In genomic region chr7:42914726-42915045, GRCh38 we compare ENCODE assay signal across 11 cellular contexts. TPM values are rescaled to one million over a fixed set of nuclear protein-coding genes. Genes with fewer than 3 reads are reported as not detected.
A peak's percentile ranks its signal among the peaks of the same experiment; 100 is the strongest.
DNase-seq lines count a peak whose midpoint lies in the region; ATAC-seq and TF ChIP-seq lines count a peak whose summit lies in the region.
"Had no signal": no experiment of that assay in that cellular context is flagged by ENCODE, and none has a peak within 500 bp of the region (broad histone marks: within the 10 kb centered on the region; RNA-seq: fewer than 3 reads in every experiment).

No MANE protein-coding gene starts in this region.

- TF ChIP-seq EP300 in esophagus muscularis mucosa (IDR thresholded peaks at IDR 0.05): no peak

- H3K4me3 ChIP-seq in Karpas-422 (ENCODE audit: low read length) (no peak overlapping the region), esophagus muscularis mucosa (no peak overlapping the region), skeletal muscle tissue (ENCODE audit: low read length in 3 of 3) (no peak overlapping the region), gastrocnemius medialis (no peak overlapping the region)
- H3K4me3 ChIP-seq: suprapubic skin had no signal

- no peak for ATAC-seq in gastrocnemius medialis

- no peak for TF ChIP-seq CTCF in esophagus muscularis mucosa (IDR thresholded peaks at IDR 0.05)
- TF ChIP-seq CTCF in gastrocnemius medialis (IDR thresholded peaks at IDR 0.05 in 4 of 5, conservative IDR thresholded peaks at IDR 0.05 in 1 of 5): no peak

- peaks cover 62% of the 10 kb centered on the region for H3K4me1 Mint-ChIP-seq in activated T-helper 1 cell treated with anti-CD3 and anti-CD28 coated beads, Interleukin-12 subunit alpha, Interleukin-12 subunit beta, Interleukin-2, Interleukin-4 antibody, amounts not matched to agents 30 ng/mL and 10 ng/mL and 1 ng/mL, durations not matched to agents 14 hours and 24 hours and 36 hours (ENCODE audit: low read depth)

- no peaks in the 10 kb centered on the region for H3K9me3 ChIP-seq in Karpas-422 (ENCODE audit: low read length)
- no peaks in the 10 kb centered on the region for H3K9me3 ChIP-seq in esophagus muscularis mucosa
- H3K9me3 ChIP-seq in skeletal muscle tissue (ENCODE audit: control insufficient read depth in 3 of 3, low read length in 3 of 3): no peaks in the 10 kb centered on the region
- H3K9me3 ChIP-seq in gastrocnemius medialis: no peaks in the 10 kb centered on the region
- H3K9me3 ChIP-seq: suprapubic skin had no signal

- no peak overlapping the region for H3K9ac ChIP-seq in Karpas-422 (ENCODE audit: low read length)
- H3K9ac ChIP-seq in skeletal muscle tissue (ENCODE audit: low read depth in 1 of 3, low read length in 3 of 3): no peak overlapping the region

- H2AFZ ChIP-seq in Karpas-422 (ENCODE audit: low read length): no peak overlapping the region

- peak overlapping the region; percentile 50 for H3K27ac Mint-ChIP-seq in activated T-helper 1 cell treated with anti-CD3 and anti-CD28 coated beads, Interleukin-12 subunit alpha, Interleukin-12 subunit beta, Interleukin-2, Interleukin-4 antibody, amounts not matched to agents 30 ng/mL and 10 ng/mL and 1 ng/mL, durations not matched to agents 14 hours and 24 hours and 36 hours

- peak overlapping the region; percentile 81 for H3K27ac ChIP-seq in Karpas-422 (ENCODE audit: low read length)
- H3K27ac ChIP-seq in esophagus muscularis mucosa (replicated peaks in 1 of 4): peak overlapping the region in 3 of 4 donors; percentile 32 to 46 (median 41)
- H3K27ac ChIP-seq in skeletal muscle tissue (ENCODE audit: low read depth, low read length): peak overlapping the region; percentile 26
- H3K27ac ChIP-seq in gastrocnemius medialis: no peak overlapping the region
- H3K27ac ChIP-seq: suprapubic skin had no signal

- peaks cover 42% of the 10 kb centered on the region for H3K36me3 Mint-ChIP-seq in activated T-helper 1 cell treated with anti-CD3 and anti-CD28 coated beads, Interleukin-12 subunit alpha, Interleukin-12 subunit beta, Interleukin-2, Interleukin-4 antibody, amounts not matched to agents 30 ng/mL and 10 ng/mL and 1 ng/mL, durations not matched to agents 14 hours and 24 hours and 36 hours (ENCODE audit: low read depth)

- H3K9me2 ChIP-seq in Karpas-422 (replicated peaks; ENCODE audit: insufficient read depth, low read length): no peaks in the 10 kb centered on the region

- in situ Hi-C loops in gastrocnemius medialis (cut with MboI; ENCODE audit: low sequenced_read_pairs in 4 of 4): no loop called here

- H4K20me1 ChIP-seq in Karpas-422 (ENCODE audit: insufficient read depth, low read depth, low read length): no peaks in the 10 kb centered on the region; the same call in 1 of the 2 replicates

- no peaks in the 10 kb centered on the region for H3K9me3 Mint-ChIP-seq in activated T-helper 1 cell treated with anti-CD3 and anti-CD28 coated beads, Interleukin-12 subunit alpha, Interleukin-12 subunit beta, Interleukin-2, Interleukin-4 antibody, amounts not matched to agents 30 ng/mL and 10 ng/mL and 1 ng/mL, durations not matched to agents 14 hours and 24 hours and 36 hours
- H3K9me3 Mint-ChIP-seq: brain had no signal

- H3K4me3 Mint-ChIP-seq in activated T-helper 1 cell treated with anti-CD3 and anti-CD28 coated beads, Interleukin-12 subunit alpha, Interleukin-12 subunit beta, Interleukin-2, Interleukin-4 antibody, amounts not matched to agents 30 ng/mL and 10 ng/mL and 1 ng/mL, durations not matched to agents 14 hours and 24 hours and 36 hours: no peak overlapping the region

- intact Hi-C loops in activated T-helper 1 cell treated with anti-CD3 and anti-CD28 coated beads, Interleukin-12 subunit alpha, Interleukin-12 subunit beta, Interleukin-2, Interleukin-4 antibody, amounts not matched to agents 30 ng/mL and 10 ng/mL and 1 ng/mL, durations not matched to agents 14 hours and 24 hours and 36 hours (cut with micrococcal nuclease): loop anchor here (5.0 kb wide), 1 partner anchor 1032 kb away; no protein-coding TSS in a partner anchor
- intact Hi-C loops in esophagus muscularis mucosa (cut with DNase I): no loop called here
- intact Hi-C loops in posterior vena cava (cut with DNase I): no loop called here
- intact Hi-C loops in gastrocnemius medialis (cut with DNase I; ENCODE audit: low total_unique reads): no loop called here

- TF ChIP-seq POLR2A in esophagus muscularis mucosa (IDR thresholded peaks at IDR 0.05; ENCODE audit: low read depth): no peak
- TF ChIP-seq POLR2A in gastrocnemius medialis (IDR thresholded peaks at IDR 0.05): no peak

- H3K36me3 ChIP-seq in Karpas-422 (ENCODE audit: insufficient read depth, low read length) (peaks cover 23% of the 10 kb centered on the region), esophagus muscularis mucosa (peaks cover 13 to 51% (median 31%) of the 10 kb centered on the region in 4 donors), skeletal muscle tissue (ENCODE audit: control insufficient read depth in 3 of 3, insufficient read depth in 3 of 3, low read length in 3 of 3) (peaks cover 12 to 32% (median 28%) of the 10 kb centered on the region in 3 donors), gastrocnemius medialis (peaks cover 0 to 34% of the 10 kb centered on the region in 2 donors)

- H3K27me3 ChIP-seq in Karpas-422 (ENCODE audit: low read length) (no peaks in the 10 kb centered on the region), esophagus muscularis mucosa (no peaks in the 10 kb centered on the region), skeletal muscle tissue (ENCODE audit: control insufficient read depth in 3 of 3, insufficient read depth in 3 of 3, low read length in 3 of 3) (no peaks in the 10 kb centered on the region), gastrocnemius medialis (no peaks in the 10 kb centered on the region)
- H3K27me3 ChIP-seq: suprapubic skin had no signal

- no peaks in the 10 kb centered on the region for H3K27me3 Mint-ChIP-seq in activated T-helper 1 cell treated with anti-CD3 and anti-CD28 coated beads, Interleukin-12 subunit alpha, Interleukin-12 subunit beta, Interleukin-2, Interleukin-4 antibody, amounts not matched to agents 30 ng/mL and 10 ng/mL and 1 ng/mL, durations not matched to agents 14 hours and 24 hours and 36 hours (ENCODE audit: insufficient read depth)

- peaks cover 41% of the 10 kb centered on the region for H3K4me1 ChIP-seq in Karpas-422 (ENCODE audit: low read length)
- H3K4me1 ChIP-seq in esophagus muscularis mucosa: peaks cover 12 to 43% (median 16%) of the 10 kb centered on the region in 4 donors
- peaks cover 8 to 19% (median 11%) of the 10 kb centered on the region in 3 donors for H3K4me1 ChIP-seq in skeletal muscle tissue (ENCODE audit: control insufficient read depth in 3 of 3, insufficient read depth in 3 of 3, low read length in 3 of 3)
- H3K4me1 ChIP-seq in gastrocnemius medialis: peaks cover 10 to 16% of the 10 kb centered on the region in 2 donors

- WGBS in esophagus muscularis mucosa: 95% methylated on average over 1 of the region's 1 CpG

- peaks cover 9% of the 10 kb centered on the region; the same call in 1 of the 2 replicates for H3K79me2 ChIP-seq in Karpas-422 (ENCODE audit: low read length)

- DNase-seq in Karpas-422 (no peak), esophagus muscularis mucosa (ENCODE audit: extremely low spot score) (no peak), posterior vena cava (ENCODE audit: low spot score) (no peak), NCI-H146 treated with DMSO at 0.1 percent for 48 hours (lab: John Stamatoyannopoulos, UW; ENCODE audit: unreplicated experiment) (no peak), gastrocnemius medialis (no peak)
- DNase-seq in activated T-helper 1 cell treated with anti-CD3 and anti-CD28 coated beads, Interleukin-12 subunit alpha, Interleukin-12 subunit beta, Interleukin-2, Interleukin-4 antibody, amounts not matched to agents 30 ng/mL and 10 ng/mL and 1 ng/mL, durations not matched to agents 14 hours and 24 hours and 36 hours (ENCODE audit: low spot score): no peak
- DNase-seq: NCI-H345, T1000 had no signal

- H3K4me2 ChIP-seq in Karpas-422 (ENCODE audit: low read depth, low read length, poor library complexity, severe bottlenecking): no peak overlapping the region

RNA-seq across cellular contexts. Expression of gene C7orf25, which starts 2.8 kb away (rescaled TPM):
- 1.1 and 1.8 TPM in 2 replicates for total RNA-seq in Karpas-422 (2014; rRNA removed; shearing (Covaris generic); ENCODE audit: low replicate concordance)
- total RNA-seq in activated T-helper 1 cell treated with anti-CD3 and anti-CD28 coated beads, Interleukin-12 subunit alpha, Interleukin-12 subunit beta, Interleukin-2, Interleukin-4 antibody, amounts not matched to agents 30 ng/mL and 10 ng/mL and 1 ng/mL, durations not matched to agents 14 hours and 24 hours and 36 hours: 5.7 and 6.1 TPM in 2 replicates
- total RNA-seq in esophagus muscularis mucosa (10 to 100 TPM in 3 of 4 donors, 1 to 10 TPM in 1; 4.6 to 13.0 (median 11.7) TPM), skeletal muscle tissue (2.1 TPM), posterior vena cava (1 to 10 TPM; 7.4 to 9.7 TPM), gastrocnemius medialis (10 to 100 TPM in 1 of 4 donors, 1 to 10 TPM in 3; 4.6 to 13.5 (median 8.0) TPM)

RNA-seq across cellular contexts. Expression of gene PSMA2, which starts 17.3 kb away (rescaled TPM):
- total RNA-seq in Karpas-422 (2014; rRNA removed; shearing (Covaris generic); ENCODE audit: low replicate concordance): 13.2 and 97.1 TPM in 2 replicates
- total RNA-seq in activated T-helper 1 cell treated with anti-CD3 and anti-CD28 coated beads, Interleukin-12 subunit alpha, Interleukin-12 subunit beta, Interleukin-2, Interleukin-4 antibody, amounts not matched to agents 30 ng/mL and 10 ng/mL and 1 ng/mL, durations not matched to agents 14 hours and 24 hours and 36 hours: 187 and 194 TPM in 2 replicates
- total RNA-seq in esophagus muscularis mucosa (10 to 100 TPM; 29.7 to 73.5 (median 57.7) TPM), skeletal muscle tissue (54.3 TPM), posterior vena cava (10 to 100 TPM; 55.6 to 72.3 TPM), gastrocnemius medialis (100 to 1,000 TPM; 178 to 246 (median 209) TPM)

RNA-seq across cellular contexts. Expression of gene MRPL32, which starts 17.5 kb away (rescaled TPM):
- total RNA-seq in Karpas-422 (2014; rRNA removed; shearing (Covaris generic); ENCODE audit: low replicate concordance): 41.6 and 67.6 TPM in 2 replicates
- 81.5 and 82.0 TPM in 2 replicates for total RNA-seq in activated T-helper 1 cell treated with anti-CD3 and anti-CD28 coated beads, Interleukin-12 subunit alpha, Interleukin-12 subunit beta, Interleukin-2, Interleukin-4 antibody, amounts not matched to agents 30 ng/mL and 10 ng/mL and 1 ng/mL, durations not matched to agents 14 hours and 24 hours and 36 hours
- total RNA-seq in esophagus muscularis mucosa: 10 to 100 TPM; 40.5 to 63.3 (median 45.8) TPM
- total RNA-seq in skeletal muscle tissue: 41.2 TPM
- total RNA-seq in posterior vena cava: 10 to 100 TPM; 32.7 to 42.6 TPM
- 10 to 100 TPM; 42.6 to 59.2 (median 56.8) TPM for total RNA-seq in gastrocnemius medialis

Comparison
In these comparisons a context has a peak if more than half of its experiments do, and no peak if none do; other contexts are left out.
1. H3K27ac ChIP-seq: peak in Karpas-422 (single experiment), esophagus muscularis mucosa (3 of 4) and skeletal muscle tissue (single experiment); none in gastrocnemius medialis (0 of 4).